In genomic region chr13:70310720-70311119, GRCh38 we compare ENCODE assay signal across 8 cellular contexts.
A peak's percentile ranks its signal among the peaks of the same experiment; 100 is the strongest.
DNase-seq lines count a peak whose midpoint lies in the region; ATAC-seq and TF ChIP-seq lines count a peak whose summit lies in the region.

No MANE protein-coding gene starts in this region.

- no peak for TF ChIP-seq POLR2A in NB4 (IDR thresholded peaks at IDR 0.05; ENCODE audit: extremely low read depth, insufficient read length)

- no peak overlapping the region for H3K27ac ChIP-seq in DND-41 (ENCODE audit: low read length)

- no peak overlapping the region for H3K4me2 ChIP-seq in DND-41 (ENCODE audit: insufficient read depth, low read length)

- H3K4me3 ChIP-seq in DND-41 (ENCODE audit: low read depth in 1 of 2, low read length in 2 of 2) (no peak overlapping the region), NB4 (ENCODE audit: low read depth, low read length) (no peak overlapping the region)

- H3K9me3 ChIP-seq in DND-41 (ENCODE audit: insufficient read depth, low read length, severe bottlenecking), result peaks cover under 1% of the 10 kb centered on the region

- no peaks in the 10 kb centered on the region for H4K20me1 ChIP-seq in DND-41 (ENCODE audit: insufficient read depth, low read length)

- in situ Hi-C loops in SK-MEL-5 (cut with HindIII; ENCODE audit: low pct_unique_long_range_greater_than_20kb, low sequenced_read_pairs), result no loop called here

- no peak overlapping the region for H3K9ac ChIP-seq in DND-41 (ENCODE audit: low read depth, low read length)

- TF ChIP-seq CTCF in DND-41 (IDR thresholded peaks at IDR 0.05; ENCODE audit: borderline replicate concordance, extremely low read depth, low read length, poor library complexity, severe bottlenecking), result peak; percentile 35
- TF ChIP-seq CTCF in NB4 (IDR thresholded peaks at IDR 0.05; ENCODE audit: low read depth, low read length), result peak; percentile 34

- no peaks in the 10 kb centered on the region for H3K4me1 ChIP-seq in DND-41 (ENCODE audit: insufficient read depth, low read length)

- ATAC-seq in DND-41 (ENCODE audit: insufficient read depth, low read depth) (no peak), left lobe of liver (peak; percentile 62), GM21447 (IDR thresholded peaks at IDR 0.05; ENCODE audit: unreplicated experiment) (no peak), GM21360 (IDR thresholded peaks at IDR 0.05; ENCODE audit: unreplicated experiment) (no peak)

- no peak for DNase-seq in DND-41
- DNase-seq in NB4 (ENCODE audit: low read depth), result peak; percentile 53
- DNase-seq in SK-MEL-5 (ENCODE audit: low read depth, low spot score), result peak; percentile 85
- DNase-seq in left lobe of liver (ENCODE audit: low spot score), result no peak
- DNase-seq in CD1c-positive myeloid dendritic cell (ENCODE audit: extremely low spot score), result no peak
- no peak for DNase-seq in activated CD4-positive, alpha-beta T cell treated with anti-CD3 and anti-CD28 coated beads for 48 hours

- H3K36me3 ChIP-seq in DND-41 (ENCODE audit: insufficient read depth, low read length), result no peaks in the 10 kb centered on the region

- no peaks in the 10 kb centered on the region for H3K79me2 ChIP-seq in DND-41 (ENCODE audit: insufficient read depth, low read length)

- no peaks in the 10 kb centered on the region for H3K27me3 ChIP-seq in DND-41 (ENCODE audit: insufficient read depth, low read length, poor library complexity)

- no peak overlapping the region for H2AFZ ChIP-seq in DND-41 (ENCODE audit: low read depth, low read length)

Comparison
In these comparisons a context has a peak if more than half of its experiments do, and no peak if none do; other contexts are left out.
1. DNase-seq: peak in NB4 (single experiment) and SK-MEL-5 (single experiment); none in DND-41 (single experiment), left lobe of liver (single experiment), CD1c-positive myeloid dendritic cell (single experiment) and activated CD4-positive, alpha-beta T cell treated with anti-CD3 and anti-CD28 coated beads for 48 hours (single experiment).